Comparison of ENCODE assay signal across 8 cellular contexts in the genomic region with DNA sequence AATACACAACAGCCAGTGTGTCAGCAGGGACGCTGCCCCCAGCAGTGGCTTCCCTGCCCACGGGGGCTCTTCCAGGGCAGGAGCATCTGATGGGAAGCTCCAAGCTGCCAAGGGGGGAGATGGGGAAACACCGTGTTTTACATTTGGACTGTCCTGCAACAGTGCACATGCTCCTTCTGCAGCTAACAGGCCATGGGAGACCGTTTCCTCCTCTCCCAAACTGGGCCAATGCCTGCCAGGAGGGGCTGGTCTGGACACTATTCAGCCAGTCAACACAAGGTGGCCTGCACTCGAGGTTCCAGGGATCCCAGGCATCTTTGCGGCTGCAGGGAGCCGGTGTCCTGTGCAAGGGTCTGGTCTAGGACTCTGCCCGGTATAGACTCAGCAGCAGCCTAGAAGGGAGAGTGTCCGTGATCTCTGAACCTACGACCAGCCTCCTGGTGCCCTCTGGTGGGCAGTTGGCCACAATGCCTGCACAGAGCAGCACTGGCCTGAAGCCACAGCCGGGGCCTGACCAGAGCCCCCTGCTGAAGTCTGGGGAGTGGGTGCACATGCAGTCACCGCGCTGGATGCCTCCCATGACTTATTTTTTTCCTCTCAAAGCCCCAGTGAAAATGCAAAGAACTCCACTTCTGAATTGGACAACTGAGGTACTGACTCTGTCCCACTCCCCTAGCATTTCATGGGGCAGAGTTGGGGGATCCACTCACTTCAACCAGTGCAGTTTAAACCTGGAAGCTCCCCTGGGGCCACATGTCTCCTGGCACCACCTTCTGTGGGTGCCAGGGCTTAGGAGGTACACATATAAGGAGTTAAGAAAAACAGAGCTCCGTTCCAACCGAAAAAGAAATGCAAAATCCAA.
DNase-seq lines count a peak whose midpoint lies in the region; ATAC-seq and TF ChIP-seq lines count a peak whose summit lies in the region.

No MANE protein-coding gene starts in this region.

- peak; percentile 63 for TF ChIP-seq CTCF in LNCAP (IDR thresholded peaks at IDR 0.05)

- ATAC-seq in HG03457 (IDR thresholded peaks at IDR 0.05; ENCODE audit: unreplicated experiment) = no peak

- peak; percentile 12 to 52 for DNase-seq in NCI-H524 (lab: John Stamatoyannopoulos, UW)
- no peak for DNase-seq in NCI-H524 treated with DMSO at 0.1 percent for 48 hours (lab: John Stamatoyannopoulos, UW)
- DNase-seq in UCSD-AML1 (lab: John Stamatoyannopoulos, UW; ENCODE audit: unreplicated experiment) = peak; percentile 68
- DNase-seq in cerebellar cortex (ENCODE audit: low spot score) = peak; percentile 78
- peak; percentile 25 for DNase-seq in kidney glomerular epithelial cell (lab: John Stamatoyannopoulos, UW)
- DNase-seq in stimulated activated CD4-positive, alpha-beta T cell treated with anti-CD3 and anti-CD28 coated beads, Interleukin-4, amount 100 ng/mL, for 1 hour = peak; percentile 46
